In the genomic region with DNA sequence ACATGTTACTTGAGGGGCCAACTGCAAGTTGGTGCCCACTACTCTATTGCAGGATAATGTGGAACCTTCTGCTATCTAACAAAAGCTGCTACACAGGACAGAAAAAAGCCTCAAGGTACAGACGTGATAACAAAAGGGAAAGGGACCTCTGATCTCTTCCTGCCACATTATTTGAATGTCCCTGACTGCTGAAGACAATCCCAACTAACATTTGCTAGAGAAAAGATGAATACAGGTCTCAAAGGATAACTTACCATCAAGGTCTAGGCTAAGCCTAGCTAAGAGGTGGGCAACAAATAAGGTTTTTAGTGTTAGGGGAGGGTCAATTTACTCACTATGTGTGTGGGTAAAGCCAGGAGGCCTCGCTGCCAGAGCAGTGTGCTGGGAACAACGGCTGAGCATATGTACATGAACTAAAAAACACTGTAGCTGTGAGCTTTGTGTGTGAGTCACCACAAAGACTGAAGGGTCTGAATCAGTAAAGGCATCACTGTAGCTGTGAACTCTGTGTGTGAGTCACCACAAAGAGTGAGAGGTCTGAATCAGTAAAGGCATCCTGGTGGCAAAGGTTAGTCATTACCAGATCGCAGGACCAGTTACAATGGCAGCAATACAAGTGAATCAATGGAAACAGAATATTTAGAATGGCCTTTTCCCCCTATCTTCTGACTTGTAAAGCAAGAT, we compare ENCODE assay signal across 8 cellular contexts.
DNase-seq lines count a peak whose midpoint lies in the region; ATAC-seq and TF ChIP-seq lines count a peak whose summit lies in the region.

No MANE protein-coding gene starts in this region.

- no peaks in the 10 kb centered on the region for H3K9me2 ChIP-seq in Karpas-422 (replicated peaks; ENCODE audit: insufficient read depth, low read length)

- no peaks in the 10 kb centered on the region for H3K27me3 ChIP-seq in Karpas-422 (ENCODE audit: low read length)
- no peaks in the 10 kb centered on the region for H3K27me3 ChIP-seq in thyroid gland

- intact Hi-C loops in thyroid gland (cut with DNase I) = no loop called here

- no peak overlapping the region for H3K9ac ChIP-seq in Karpas-422 (ENCODE audit: low read length)

- TF ChIP-seq POLR2A in thyroid gland (IDR thresholded peaks at IDR 0.05) = no peak

- TF ChIP-seq CTCF in thyroid gland (IDR thresholded peaks at IDR 0.05) = no peak

- no peak overlapping the region for H3K4me3 ChIP-seq in Karpas-422 (ENCODE audit: low read length)
- no peak overlapping the region for H3K4me3 ChIP-seq in thyroid gland (replicated peaks in 1 of 3)

- in situ Hi-C loops in ACHN (cut with HindIII; ENCODE audit: low pct_ligation_motif_present, low pct_unique_long_range_greater_than_20kb, low sequenced_read_pairs) = no loop called here

- H3K9me3 ChIP-seq in Karpas-422 (ENCODE audit: low read length) = no peaks in the 10 kb centered on the region
- H3K9me3 ChIP-seq in thyroid gland = no peaks in the 10 kb centered on the region

- no peaks in the 10 kb centered on the region for H3K36me3 ChIP-seq in Karpas-422 (ENCODE audit: insufficient read depth, low read length)
- H3K36me3 ChIP-seq in thyroid gland = no peaks in the 10 kb centered on the region

- peak; percentile 93 for DNase-seq in ACHN
- DNase-seq in Karpas-422 = peak; percentile 48
- peak; percentile 35 for DNase-seq in activated T-cell treated with anti-CD3 and anti-CD28 coated beads for 4 hours
- peak; percentile 56 for DNase-seq in iPS DF 4.7 (ENCODE audit: extremely low read depth, low spot score)
- DNase-seq in stimulated activated CD8-positive, alpha-beta memory T cell treated with anti-CD3 and anti-CD28 coated beads, Interleukin-4, amount 100 ng/mL, for 48 hours = peak; percentile 59
- no peak for DNase-seq in NCI-H1694 treated with DMSO at 0.1 percent for 48 hours (lab: John Stamatoyannopoulos, UW)
- DNase-seq in thyroid gland = no peak

- no peak overlapping the region for H2AFZ ChIP-seq in Karpas-422 (ENCODE audit: low read length)

- H3K79me2 ChIP-seq in Karpas-422 (ENCODE audit: low read length) = no peaks in the 10 kb centered on the region

- H4K20me1 ChIP-seq in Karpas-422 (ENCODE audit: insufficient read depth, low read depth, low read length) = no peaks in the 10 kb centered on the region

- peaks cover 4% of the 10 kb centered on the region for H3K4me1 ChIP-seq in Karpas-422 (ENCODE audit: low read length)
- H3K4me1 ChIP-seq in thyroid gland = peaks cover 4 to 5% of the 10 kb centered on the region in 2 donors

- H3K27ac ChIP-seq in Karpas-422 (ENCODE audit: low read length) (no peak overlapping the region), thyroid gland (no peak overlapping the region)

- ATAC-seq in GM21360 (IDR thresholded peaks at IDR 0.05; ENCODE audit: unreplicated experiment) = peak; percentile 100

- no peak overlapping the region for H3K4me2 ChIP-seq in Karpas-422 (ENCODE audit: low read depth, low read length, poor library complexity, severe bottlenecking)

- WGBS in thyroid gland, 2 donors = 76 to 83% methylated on average over 4 of the region's 4 CpGs

Comparison
In these comparisons a context has a peak if more than half of its experiments do, and no peak if none do; other contexts are left out.
1. DNase-seq: peak in ACHN (single experiment), Karpas-422 (single experiment), activated T-cell treated with anti-CD3 and anti-CD28 coated beads for 4 hours (single experiment), iPS DF 4.7 (single experiment) and stimulated activated CD8-positive, alpha-beta memory T cell treated with anti-CD3 and anti-CD28 coated beads, Interleukin-4, amount 100 ng/mL, for 48 hours (single experiment); none in NCI-H1694 treated with DMSO at 0.1 percent for 48 hours (single experiment) and thyroid gland (0 of 2).